1 cellular context compared by ENCODE assay signal in the genomic region with DNA sequence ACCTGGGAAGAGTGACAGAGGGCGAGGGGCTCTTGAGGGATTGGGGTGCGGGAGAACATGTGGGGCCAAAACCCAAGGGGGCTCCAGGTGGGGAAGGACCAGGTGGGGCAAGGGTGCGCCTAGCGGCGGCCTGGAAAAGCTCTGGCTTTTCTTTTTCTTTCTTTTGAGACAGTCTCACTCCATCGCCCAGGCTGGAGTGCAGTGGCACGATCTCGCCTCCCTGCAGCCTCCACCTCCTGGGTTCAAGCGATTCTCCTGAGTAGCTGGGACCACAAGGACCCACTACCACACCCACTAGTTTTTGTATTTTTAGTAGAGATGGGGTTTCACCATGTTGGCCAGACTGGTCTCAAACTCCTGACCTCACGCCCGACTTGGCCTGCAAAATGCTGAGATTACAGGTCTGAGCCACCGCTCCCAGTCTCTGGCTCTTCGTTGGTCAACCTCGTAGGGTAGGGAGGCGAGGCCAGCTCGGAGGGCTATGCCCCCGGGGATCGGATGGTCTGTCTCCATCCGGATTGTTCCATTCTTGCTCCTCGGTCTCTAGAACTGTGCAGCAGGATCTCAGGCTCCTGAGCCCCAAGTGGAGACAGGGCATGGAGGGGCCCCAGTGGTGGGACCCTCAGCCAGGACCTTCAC.
TF ChIP-seq lines count a peak whose summit lies in the region.

No MANE protein-coding gene starts in this region.

TF ChIP-seq in WTC11, 78 proteins besides CTCF, POLR2A, EP300 and RAD21 (continued from another document):
- TF ChIP-seq ATF6 (CRISPR knock-in tag; IDR thresholded peaks at IDR 0.05) = no peak
